Comparison of ENCODE assay signal across 1 cellular context in the genomic region with DNA sequence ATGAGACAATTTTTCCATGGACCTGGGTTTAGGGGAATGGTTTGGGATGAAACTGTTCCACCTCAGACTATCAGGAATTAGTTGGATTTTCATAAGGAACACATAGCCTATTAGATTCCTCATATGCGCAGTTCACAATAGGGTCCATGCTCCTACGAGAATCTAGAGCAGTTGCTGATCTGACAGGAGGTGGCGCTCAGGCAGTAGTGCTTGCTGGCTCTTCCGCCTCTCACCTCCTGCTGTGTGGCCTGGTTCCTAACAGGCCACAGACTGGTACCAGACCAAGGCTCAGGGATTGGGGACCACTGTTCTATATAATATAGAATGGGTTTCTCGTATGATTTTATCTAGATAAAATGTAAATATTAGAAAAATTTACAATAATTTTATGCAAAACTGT.
TF ChIP-seq lines count a peak whose summit lies in the region.

No MANE protein-coding gene starts in this region.

TF ChIP-seq in GM12878, 131 proteins besides CTCF, POLR2A, EP300 and RAD21 (continued from another document):
- TF ChIP-seq, protein P1, sequence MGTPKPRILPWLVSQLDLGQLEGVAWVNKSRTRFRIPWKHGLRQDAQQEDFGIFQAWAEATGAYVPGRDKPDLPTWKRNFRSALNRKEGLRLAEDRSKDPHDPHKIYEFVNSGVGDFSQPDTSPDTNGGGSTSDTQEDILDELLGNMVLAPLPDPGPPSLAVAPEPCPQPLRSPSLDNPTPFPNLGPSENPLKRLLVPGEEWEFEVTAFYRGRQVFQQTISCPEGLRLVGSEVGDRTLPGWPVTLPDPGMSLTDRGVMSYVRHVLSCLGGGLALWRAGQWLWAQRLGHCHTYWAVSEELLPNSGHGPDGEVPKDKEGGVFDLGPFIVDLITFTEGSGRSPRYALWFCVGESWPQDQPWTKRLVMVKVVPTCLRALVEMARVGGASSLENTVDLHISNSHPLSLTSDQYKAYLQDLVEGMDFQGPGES (IDR thresholded peaks at IDR 0.05) = no peak
- TF ChIP-seq NBN (IDR thresholded peaks at IDR 0.05) = no peak
- no peak for TF ChIP-seq STAT3 (IDR thresholded peaks at IDR 0.05; ENCODE audit: low read depth, low read length)
- no peak for TF ChIP-seq TBL1XR1 (IDR thresholded peaks at IDR 0.05; ENCODE audit: low read depth, low read length)
